8 cellular contexts compared by ENCODE assay signal in genomic region chr9:92406506-92406905, GRCh38. TPM values are rescaled to one million over a fixed set of nuclear protein-coding genes. Genes with fewer than 3 reads are reported as not detected.
DNase-seq lines count a peak whose midpoint lies in the region; ATAC-seq and TF ChIP-seq lines count a peak whose summit lies in the region.

No MANE protein-coding gene starts in this region.

- no peaks in the 10 kb centered on the region for H3K36me3 Mint-ChIP-seq in CD4-positive, alpha-beta memory T cell

- H3K27ac ChIP-seq in CD4-positive, alpha-beta memory T cell (ENCODE audit: low read depth, low read length), result no peak overlapping the region
- peak overlapping the region; percentile 2 to 69 (median 59) for H3K27ac ChIP-seq in sigmoid colon

- H3K27ac Mint-ChIP-seq in CD4-positive, alpha-beta memory T cell, result peak overlapping the region; percentile 47 to 89 (median 81)

- H3K27me3 ChIP-seq in CD4-positive, alpha-beta memory T cell (ENCODE audit: insufficient read depth, low read length), result no peaks in the 10 kb centered on the region
- H3K27me3 ChIP-seq in sigmoid colon, result no peaks in the 10 kb centered on the region

- TF ChIP-seq EP300 in sigmoid colon (IDR thresholded peaks at IDR 0.05), result no peak

- TF ChIP-seq POLR2A in sigmoid colon (IDR thresholded peaks at IDR 0.05), result no peak

- H3K27me3 Mint-ChIP-seq in CD4-positive, alpha-beta memory T cell, result no peaks in the 10 kb centered on the region

- no peaks in the 10 kb centered on the region for H3K9me3 ChIP-seq in CD4-positive, alpha-beta memory T cell (ENCODE audit: control insufficient read depth in 1 of 2, low read length in 2 of 2)
- H3K9me3 ChIP-seq in sigmoid colon, result no peaks in the 10 kb centered on the region

- ATAC-seq in HG02610 (IDR thresholded peaks at IDR 0.05; ENCODE audit: unreplicated experiment) (peak; percentile 73), GM19455 (IDR thresholded peaks at IDR 0.05; ENCODE audit: unreplicated experiment) (no peak)

- H3K9me3 Mint-ChIP-seq in CD4-positive, alpha-beta memory T cell, result peaks cover 0 to 2% (median 0%) of the 10 kb centered on the region in 8 donors

- POLR2A ChIA-PET in CD4-positive, alpha-beta memory T cell (lab: Charles Lee; ENCODE audit: partially characterized antibody), result interaction anchor here (0.6 to 1.1 kb wide), 2 partner anchors 24 to 81 kb away, joined by 3 to 7 read pairs; partner anchors contain the start of genes CENPP and NOL8

- WGBS in sigmoid colon, 2 donors, result 23 to 39% methylated on average over 4 of the region's 4 CpGs

- peak; percentile 29 to 42 (median 32) for DNase-seq in CD4-positive, alpha-beta memory T cell
- peak in 3 of 5 donors; percentile 2 to 68 (median 24) for DNase-seq in T-helper 1 cell
- DNase-seq in dermis blood vessel endothelial cell, result peak; percentile 38
- DNase-seq in sigmoid colon, result peak; percentile 69
- DNase-seq in NCI-H526 (lab: John Stamatoyannopoulos, UW), result no peak
- no peak for DNase-seq in kidney tubule cell (ENCODE audit: low spot score)

- peak overlapping the region in 1 of 2 donors; percentile 62 for H3K4me3 ChIP-seq in CD4-positive, alpha-beta memory T cell (ENCODE audit: low read length in 2 of 2)
- no peak overlapping the region for H3K4me3 ChIP-seq in sigmoid colon

- CTCF ChIA-PET in CD4-positive, alpha-beta memory T cell (lab: Charles Lee; ENCODE audit: partially characterized antibody), result no interaction called here

- peaks cover 19 to 28% (median 22%) of the 10 kb centered on the region in 4 donors for H3K4me1 Mint-ChIP-seq in CD4-positive, alpha-beta memory T cell

- H3K4me3 Mint-ChIP-seq in CD4-positive, alpha-beta memory T cell, result peak overlapping the region; percentile 32 to 78 (median 64)

- peaks cover 33% of the 10 kb centered on the region for H3K4me1 ChIP-seq in CD4-positive, alpha-beta memory T cell (ENCODE audit: insufficient read depth, low read length)
- H3K4me1 ChIP-seq in sigmoid colon, result peaks cover 0 to 61% (median 48%) of the 10 kb centered on the region in 4 donors

- no peak for TF ChIP-seq CTCF in sigmoid colon (IDR thresholded peaks at IDR 0.05)

- H3K36me3 ChIP-seq in CD4-positive, alpha-beta memory T cell (ENCODE audit: insufficient read depth, low read length), result no peaks in the 10 kb centered on the region
- H3K36me3 ChIP-seq in sigmoid colon, result no peaks in the 10 kb centered on the region

- intact Hi-C loops in CD4-positive, alpha-beta memory T cell (cut with micrococcal nuclease), result no loop called here
- intact Hi-C loops in sigmoid colon (cut with DNase I), result no loop called here

RNA-seq across cellular contexts. Expression of gene OGN, which starts 2.1 kb away (rescaled TPM):
- not detected for total RNA-seq in CD4-positive, alpha-beta memory T cell
- polyA plus RNA-seq in CD4-positive, alpha-beta memory T cell, result under 1 TPM in 1 of 2 donors, not detected in 1; 0.24 TPM
- not detected in 2 replicates for total RNA-seq in dermis blood vessel endothelial cell
- 10 to 100 TPM; 41.8 to 93.3 (median 59.8) TPM for total RNA-seq in sigmoid colon
- polyA plus RNA-seq in sigmoid colon, result 10 to 100 TPM in 1 of 3 donors, 1 to 10 TPM in 2; 1.6 to 10.8 (median 4.4) TPM

RNA-seq across cellular contexts. Expression of gene OMD, which starts 17.8 kb away (rescaled TPM):
- total RNA-seq in CD4-positive, alpha-beta memory T cell, result not detected
- under 1 TPM; 0.07 to 0.09 TPM for polyA plus RNA-seq in CD4-positive, alpha-beta memory T cell
- total RNA-seq in dermis blood vessel endothelial cell, result under 0.01 and 0.23 TPM in 2 replicates
- 10 to 100 TPM in 3 of 4 donors, 1 to 10 TPM in 1; 6.5 to 23.9 (median 16.7) TPM for total RNA-seq in sigmoid colon
- 1 to 10 TPM in 2 of 3 donors, not detected in 1; 1.0 to 3.0 TPM for polyA plus RNA-seq in sigmoid colon

Comparison
In these comparisons a context has a peak if more than half of its experiments do, and no peak if none do; other contexts are left out.
1. DNase-seq: peak in CD4-positive, alpha-beta memory T cell (5 of 5), T-helper 1 cell (3 of 5), dermis blood vessel endothelial cell (single experiment) and sigmoid colon (single experiment); none in NCI-H526 (0 of 2) and kidney tubule cell (single experiment).
2. RNA of gene OGN, which starts 2.1 kb away (total RNA-seq): 41.8 to 93.3 TPM in sigmoid colon; not detected in CD4-positive, alpha-beta memory T cell and not detected in dermis blood vessel endothelial cell; every median in the first group is over 10 times any median in the second.